Comparison of ENCODE assay signal across 14 cellular contexts in genomic region chr18:8990276-8991031, GRCh38.
A peak's percentile ranks its signal among the peaks of the same experiment; 100 is the strongest.
DNase-seq lines count a peak whose midpoint lies in the region; TF ChIP-seq lines count a peak whose summit lies in the region.
"Had no signal": no experiment of that assay in that cellular context is flagged by ENCODE, and none has a peak within 500 bp of the region (broad histone marks: within the 10 kb centered on the region; RNA-seq: fewer than 3 reads in every experiment).

No MANE protein-coding gene starts in this region.

- H3K27ac ChIP-seq in ACC112 (ENCODE audit: low read depth, low read length) = no peak overlapping the region
- H3K27ac ChIP-seq in osteoblast (ENCODE audit: low read depth, low read length) = no peak overlapping the region
- no peak overlapping the region for H3K27ac ChIP-seq in OCI-LY7 (ENCODE audit: low read depth, low read length, poor library complexity, severe bottlenecking)
- H3K27ac ChIP-seq: cardiac muscle cell had no signal

- DNase-seq in MG63 (peak; percentile 11), fibroblast of gingiva (ENCODE audit: low read depth) (peak; percentile 29), osteoblast (ENCODE audit: insufficient read length, low spot score, missing footprints) (peak; percentile 44), OCI-LY7 (ENCODE audit: low spot score) (no peak), NCI-H69 (lab: John Stamatoyannopoulos, UW) (no peak)
- no peak for DNase-seq in activated CD4-positive, alpha-beta memory T cell treated with anti-CD3 and anti-CD28 coated beads for 36 hours
- no peak for DNase-seq in activated naive CD8-positive, alpha-beta T cell treated with anti-CD3 and anti-CD28 coated beads for 36 hours
- DNase-seq: HCEC 1CT; NCI-H187; stimulated activated CD4-positive, alpha-beta T cell treated with anti-CD3 and anti-CD28 coated beads, Interleukin-12 subunit alpha, Interleukin-12 subunit beta, amount 100 ng/mL, for 4 hours; trophoblast cell had no signal

- H2AFZ ChIP-seq in ACC112 (ENCODE audit: low read length, unreplicated experiment) (peak overlapping the region; percentile 61), osteoblast (ENCODE audit: low read length) (peak overlapping the region; percentile 61), OCI-LY7 (ENCODE audit: low read length) (no peak overlapping the region)

- H3K4me1 ChIP-seq in ACC112 (ENCODE audit: control insufficient read depth, insufficient read depth, low read length, unreplicated experiment) (peaks cover 30% of the 10 kb centered on the region), osteoblast (ENCODE audit: insufficient read depth, low read length) (peaks cover 16% of the 10 kb centered on the region), OCI-LY7 (ENCODE audit: insufficient read depth, low read length, poor library complexity, severe bottlenecking) (peaks cover 36% of the 10 kb centered on the region)

- CTCF ChIA-PET in OCI-LY7 (lab: Charles Lee; ENCODE audit: unreplicated experiment) = interaction anchor here (1.6 kb wide), 1 partner anchor 9 kb away, joined by 3 read pairs; no protein-coding TSS in a partner anchor
- CTCF ChIA-PET in activated CD4-positive, alpha-beta memory T cell treated with anti-CD3 and anti-CD28 coated beads for 36 hours (lab: Charles Lee) = interaction anchor here (1.1 kb wide), 1 partner anchor 9 kb away, joined by 3 read pairs; no protein-coding TSS in a partner anchor

- intact Hi-C loops in OCI-LY7 (cut with micrococcal nuclease; ENCODE audit: unreplicated experiment) = no loop called here
- intact Hi-C loops in activated CD4-positive, alpha-beta memory T cell treated with anti-CD3 and anti-CD28 coated beads for 36 hours (cut with micrococcal nuclease) = no loop called here

- no peaks in the 10 kb centered on the region for H3K36me3 ChIP-seq in ACC112 (ENCODE audit: insufficient read depth, low read length)
- no peaks in the 10 kb centered on the region for H3K36me3 ChIP-seq in MG63
- H3K36me3 ChIP-seq in osteoblast (ENCODE audit: insufficient read depth, low read length) = no peaks in the 10 kb centered on the region
- H3K36me3 ChIP-seq in OCI-LY7 (ENCODE audit: insufficient read depth, low read length) = no peaks in the 10 kb centered on the region
- H3K36me3 ChIP-seq: cardiac muscle cell had no signal

- TF ChIP-seq CTCF in osteoblast (IDR thresholded peaks at IDR 0.05; ENCODE audit: extremely low read depth, low read depth, low read length) (no peak), OCI-LY7 (conservative IDR thresholded peaks at IDR 0.05; ENCODE audit: low read length) (no peak)

- no peaks in the 10 kb centered on the region for H3K36me3 Mint-ChIP-seq in activated CD4-positive, alpha-beta memory T cell treated with anti-CD3 and anti-CD28 coated beads for 36 hours
- H3K36me3 Mint-ChIP-seq in activated naive CD8-positive, alpha-beta T cell treated with anti-CD3 and anti-CD28 coated beads for 36 hours = no peaks in the 10 kb centered on the region

- no TSS peak for BruUV-seq in OCI-LY7 (replicated peaks; lab: Mats Ljungman, UMichigan)

- H3K9me3 ChIP-seq in MG63 = no peaks in the 10 kb centered on the region
- no peaks in the 10 kb centered on the region for H3K9me3 ChIP-seq in osteoblast (ENCODE audit: low read depth, low read length)
- no peaks in the 10 kb centered on the region for H3K9me3 ChIP-seq in OCI-LY7 (ENCODE audit: low read length)

- H3K4me3 Mint-ChIP-seq in activated CD4-positive, alpha-beta memory T cell treated with anti-CD3 and anti-CD28 coated beads for 36 hours = no peak overlapping the region
- no peak overlapping the region for H3K4me3 Mint-ChIP-seq in activated naive CD8-positive, alpha-beta T cell treated with anti-CD3 and anti-CD28 coated beads for 36 hours
- H3K4me3 Mint-ChIP-seq: activated T-helper 17 cell treated with anti-CD3 and anti-CD28 coated beads, Interleukin-2, amount 50 U/mL, for 72 hours had no signal

- POLR2A ChIA-PET in OCI-LY7 (lab: Charles Lee) = interaction anchor here (1.6 kb wide), 1 partner anchor 10 kb away, joined by 4 read pairs; no protein-coding TSS in a partner anchor
- POLR2A ChIA-PET in activated CD4-positive, alpha-beta memory T cell treated with anti-CD3 and anti-CD28 coated beads for 36 hours (lab: Charles Lee) = no interaction called here

- no peaks in the 10 kb centered on the region for H3K9me3 Mint-ChIP-seq in activated CD4-positive, alpha-beta memory T cell treated with anti-CD3 and anti-CD28 coated beads for 36 hours
- H3K9me3 Mint-ChIP-seq in activated naive CD8-positive, alpha-beta T cell treated with anti-CD3 and anti-CD28 coated beads for 36 hours = no peaks in the 10 kb centered on the region
- H3K9me3 Mint-ChIP-seq: activated T-helper 17 cell treated with anti-CD3 and anti-CD28 coated beads, Interleukin-2, amount 50 U/mL, for 72 hours had no signal

- no peak overlapping the region for H3K4me2 ChIP-seq in osteoblast (ENCODE audit: insufficient read depth, low read length)
- H3K4me2 ChIP-seq in OCI-LY7 (ENCODE audit: low read length) = no peak overlapping the region

- no peak overlapping the region for H3K4me3 ChIP-seq in ACC112 (ENCODE audit: low read depth, low read length)
- no peak overlapping the region for H3K4me3 ChIP-seq in MG63
- H3K4me3 ChIP-seq in osteoblast (ENCODE audit: insufficient read depth, low read length) = no peak overlapping the region
- H3K4me3 ChIP-seq in OCI-LY7 (ENCODE audit: low read depth, low read length, poor library complexity, severe bottlenecking) = no peak overlapping the region
- H3K4me3 ChIP-seq: cardiac muscle cell had no signal

- no peaks in the 10 kb centered on the region for H4K20me1 ChIP-seq in osteoblast (ENCODE audit: insufficient read depth, low read length)
- H4K20me1 ChIP-seq in OCI-LY7 (ENCODE audit: insufficient read depth, low read length) = no peaks in the 10 kb centered on the region

- H3K79me2 ChIP-seq in ACC112 (ENCODE audit: control insufficient read depth, insufficient read depth, low read length, unreplicated experiment) (no peaks in the 10 kb centered on the region), osteoblast (ENCODE audit: insufficient read depth, low read length) (no peaks in the 10 kb centered on the region), OCI-LY7 (ENCODE audit: insufficient read depth, low read depth, low read length) (no peaks in the 10 kb centered on the region)

- peaks cover 14% of the 10 kb centered on the region for H3K27me3 Mint-ChIP-seq in activated CD4-positive, alpha-beta memory T cell treated with anti-CD3 and anti-CD28 coated beads for 36 hours
- H3K27me3 Mint-ChIP-seq in activated naive CD8-positive, alpha-beta T cell treated with anti-CD3 and anti-CD28 coated beads for 36 hours = peaks cover 12% of the 10 kb centered on the region

- no peak overlapping the region for H3K27ac Mint-ChIP-seq in activated CD4-positive, alpha-beta memory T cell treated with anti-CD3 and anti-CD28 coated beads for 36 hours
- H3K27ac Mint-ChIP-seq in activated naive CD8-positive, alpha-beta T cell treated with anti-CD3 and anti-CD28 coated beads for 36 hours = no peak overlapping the region
- H3K27ac Mint-ChIP-seq: activated T-helper 17 cell treated with anti-CD3 and anti-CD28 coated beads, Interleukin-2, amount 50 U/mL, for 72 hours had no signal

- H3K9me2 ChIP-seq in OCI-LY7 (ENCODE audit: insufficient read depth, low read length) = no peaks in the 10 kb centered on the region

- H3K27me3 ChIP-seq in ACC112 (ENCODE audit: insufficient read depth, low read length) (no peaks in the 10 kb centered on the region), MG63 (no peaks in the 10 kb centered on the region), osteoblast (ENCODE audit: insufficient read depth, low read length) (no peaks in the 10 kb centered on the region)

- no peaks in the 10 kb centered on the region for H3K4me1 Mint-ChIP-seq in activated CD4-positive, alpha-beta memory T cell treated with anti-CD3 and anti-CD28 coated beads for 36 hours (ENCODE audit: low read depth)
- peaks cover 1% of the 10 kb centered on the region for H3K4me1 Mint-ChIP-seq in activated naive CD8-positive, alpha-beta T cell treated with anti-CD3 and anti-CD28 coated beads for 36 hours
- H3K4me1 Mint-ChIP-seq: activated T-helper 17 cell treated with anti-CD3 and anti-CD28 coated beads, Interleukin-2, amount 50 U/mL, for 72 hours had no signal

Comparison
In these comparisons a context has a peak if more than half of its experiments do, and no peak if none do; other contexts are left out.
1. DNase-seq: peak in MG63 (single experiment), fibroblast of gingiva (single experiment) and osteoblast (single experiment); none in OCI-LY7 (single experiment), activated CD4-positive, alpha-beta memory T cell treated with anti-CD3 and anti-CD28 coated beads for 36 hours (single experiment), NCI-H69 (single experiment) and activated naive CD8-positive, alpha-beta T cell treated with anti-CD3 and anti-CD28 coated beads for 36 hours (single experiment).